Comparison of ENCODE assay signal across 1 cellular context in genomic region chr17:79730437-79730768, GRCh38.
TF ChIP-seq lines count a peak whose summit lies in the region.

No MANE protein-coding gene starts in this region.

TF ChIP-seq in HepG2, 621 proteins besides CTCF, POLR2A, EP300 and RAD21:
- TF ChIP-seq ZNF274 (CRISPR knock-in tag; IDR thresholded peaks at IDR 0.05) (0 out of 2 replicates have a peak, but pooled peaks have one; percentile 24), ISX (CRISPR knock-in tag; conservative IDR thresholded peaks at IDR 0.05) (no peak)
